12 cellular contexts compared by ENCODE assay signal in genomic region chr3:20042331-20042730, GRCh38. TPM values are rescaled to one million over a fixed set of nuclear protein-coding genes. Genes with fewer than 3 reads are reported as not detected.
DNase-seq lines count a peak whose midpoint lies in the region; ATAC-seq and TF ChIP-seq lines count a peak whose summit lies in the region.
"Had no signal": no experiment of that assay in that cellular context is flagged by ENCODE, and none has a peak within 500 bp of the region (broad histone marks: within the 10 kb centered on the region; RNA-seq: fewer than 3 reads in every experiment).

No MANE protein-coding gene starts in this region.

- no peaks in the 10 kb centered on the region for H3K9me3 Mint-ChIP-seq in neural crest cell

- no peaks in the 10 kb centered on the region for H3K9me3 ChIP-seq in left ventricle myocardium inferior (replicated peaks)
- H3K9me3 ChIP-seq in body of pancreas, result no peaks in the 10 kb centered on the region
- H3K9me3 ChIP-seq in uterus, result no peaks in the 10 kb centered on the region

- peaks cover 27% of the 10 kb centered on the region for H3K4me1 Mint-ChIP-seq in neural crest cell

- TF ChIP-seq CTCF in left ventricle myocardium inferior (IDR thresholded peaks at IDR 0.05; ENCODE audit: borderline replicate concordance), result no peak
- no peak for TF ChIP-seq CTCF in body of pancreas (IDR thresholded peaks at IDR 0.05)
- TF ChIP-seq CTCF in neural crest cell (conservative IDR thresholded peaks at IDR 0.05), result no peak
- TF ChIP-seq CTCF in uterus (IDR thresholded peaks at IDR 0.05), result no peak

- WGBS in body of pancreas, 2 donors, result 21 to 34% methylated on average over 5 of the region's 5 CpGs

- no peak for TF ChIP-seq POLR2A in body of pancreas (IDR thresholded peaks at IDR 0.05)
- TF ChIP-seq POLR2A in uterus (IDR thresholded peaks at IDR 0.05), result no peak

- H3K36me3 Mint-ChIP-seq in neural crest cell (ENCODE audit: low read depth), result no peaks in the 10 kb centered on the region

- in situ Hi-C loops in G401 (cut with HindIII; ENCODE audit: low sequenced_read_pairs), result no loop called here

- no peak for ATAC-seq in Right ventricle myocardium superior (ENCODE audit: poor library complexity)
- ATAC-seq in body of pancreas, result no peak
- ATAC-seq: sciatic nerve had no signal

- H3K27ac ChIP-seq in left ventricle myocardium inferior (replicated peaks), result peak overlapping the region; percentile 99
- H3K27ac ChIP-seq in body of pancreas, result peak overlapping the region in 3 of 4 donors; percentile 93 to 99 (median 95)
- peak overlapping the region; percentile 96 to 99 for H3K27ac ChIP-seq in uterus

- H3K4me3 ChIP-seq in left ventricle myocardium inferior (peak overlapping the region; percentile 94), body of pancreas (no peak overlapping the region), uterus (no peak overlapping the region)

- no peak overlapping the region for H3K27ac Mint-ChIP-seq in neural crest cell (ENCODE audit: unreplicated experiment)

- DNase-seq in left ventricle myocardium inferior (no peak), Right ventricle myocardium superior (no peak), body of pancreas (no peak), neural crest cell (ENCODE audit: low read depth, low spot score) (no peak), uterus (no peak), AG08395 (ENCODE audit: low spot score) (no peak), T-helper 9 cell (no peak), G401 (ENCODE audit: low spot score) (no peak)
- DNase-seq: NCI-H2029, RPMI8226 had no signal

- no peaks in the 10 kb centered on the region for H3K36me3 ChIP-seq in left ventricle myocardium inferior
- H3K36me3 ChIP-seq in body of pancreas (replicated peaks in 1 of 2; ENCODE audit: insufficient read depth in 1 of 2, low read depth in 2 of 2), result no peaks in the 10 kb centered on the region
- no peaks in the 10 kb centered on the region for H3K36me3 ChIP-seq in uterus

- peaks cover 85% of the 10 kb centered on the region for H3K4me1 ChIP-seq in left ventricle myocardium inferior
- H3K4me1 ChIP-seq in body of pancreas, result peaks cover 43% of the 10 kb centered on the region
- H3K4me1 ChIP-seq in uterus, result peaks cover 0 to 16% of the 10 kb centered on the region in 2 donors

- H3K27me3 Mint-ChIP-seq in neural crest cell (ENCODE audit: low read depth), result no peaks in the 10 kb centered on the region

- H3K27me3 ChIP-seq in left ventricle myocardium inferior (ENCODE audit: low read depth) (no peaks in the 10 kb centered on the region), body of pancreas (no peaks in the 10 kb centered on the region), uterus (no peaks in the 10 kb centered on the region)

- peak overlapping the region; percentile 96 for H3K4me3 Mint-ChIP-seq in neural crest cell

- intact Hi-C loops in left ventricle myocardium inferior (cut with micrococcal nuclease) (no loop called here), Right ventricle myocardium superior (cut with DNase I) (loop anchor here (5.0 to 10.0 kb wide), 2 partner anchors 95 to 142 kb away; partner anchors contain the start of genes RAB5A and SGO1), body of pancreas (cut with DNase I) (no loop called here), uterus (cut with DNase I; ENCODE audit: low total_unique reads) (loop anchor here (10.0 kb wide), 1 partner anchor 98 kb away; the partner anchor contains the start of gene RAB5A)

RNA-seq across cellular contexts. Expression of gene KAT2B, which starts 2.1 kb away (rescaled TPM):
- 94.3 TPM for total RNA-seq in left ventricle myocardium inferior
- 117 TPM for total RNA-seq in Right ventricle myocardium superior
- total RNA-seq in body of pancreas, result 10 to 100 TPM; 14.5 to 25.2 TPM
- 12.2 and 13.3 TPM in 2 replicates for total RNA-seq in neural crest cell
- 10 to 100 TPM; 12.8 to 52.1 (median 35.2) TPM for total RNA-seq in uterus
- total RNA-seq in G401 (2014; rRNA removed; shearing (Covaris generic)), result 0.61 and 0.80 TPM in 2 replicates

RNA-seq across cellular contexts. Expression of gene PP2D1, which starts 30.3 kb away (rescaled TPM):
- total RNA-seq in left ventricle myocardium inferior (not detected), Right ventricle myocardium superior (not detected), body of pancreas (not detected), neural crest cell (not detected in 2 replicates), uterus (not detected)
- total RNA-seq in G401 (2014; rRNA removed; shearing (Covaris generic)), result not detected in 2 replicates
- total RNA-seq: lower leg skin, sciatic nerve had no signal

Comparison
In these comparisons a context has a peak if more than half of its experiments do, and no peak if none do; other contexts are left out.
1. intact Hi-C loops: an anchor here in Right ventricle myocardium superior (5.0 to 10.0 kb wide) and uterus (10.0 kb wide); none called in left ventricle myocardium inferior and body of pancreas.